ENCODE assay signal across 15 cellular contexts in the genomic region with DNA sequence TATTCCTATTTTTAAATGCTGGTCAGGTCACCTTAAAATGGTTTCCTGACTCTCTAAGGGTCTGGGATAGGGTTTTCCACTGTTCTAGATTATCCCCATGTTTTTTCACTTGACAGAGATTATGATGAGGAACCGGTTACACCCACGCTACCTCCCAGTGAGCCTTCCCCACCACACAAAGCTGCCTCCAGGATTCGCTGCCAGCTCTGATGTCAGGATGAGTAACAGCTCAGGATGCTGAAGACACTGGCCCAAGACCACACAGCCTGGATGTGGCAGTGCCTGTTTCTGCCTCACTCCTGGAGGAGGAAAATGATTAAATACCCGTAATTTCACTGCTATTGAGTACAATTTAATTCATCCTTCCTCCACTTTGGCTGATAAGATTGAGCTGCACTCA. TPM values are rescaled to one million over a fixed set of nuclear protein-coding genes. Genes with fewer than 3 reads are reported as not detected.
DNase-seq lines count a peak whose midpoint lies in the region; ATAC-seq, FAIRE-seq and TF ChIP-seq lines count a peak whose summit lies in the region.
"Had no signal": no experiment of that assay in that cellular context is flagged by ENCODE, and none has a peak within 500 bp of the region (broad histone marks: within the 10 kb centered on the region; RNA-seq: fewer than 3 reads in every experiment).

No MANE protein-coding gene starts in this region.

- CTCF ChIA-PET in HepG2 (lab: Yijun Ruan, JAX; ENCODE audit: low intra/inter-chr PET ratio, low total read pairs), result no interaction called here

- TF ChIP-seq CTCF in HepG2 (CRISPR knock-in tag; IDR thresholded peaks at IDR 0.05), result no peak
- TF ChIP-seq CTCF in right lobe of liver (IDR thresholded peaks at IDR 0.05), result no peak
- no peak for TF ChIP-seq CTCF in fibroblast of mammary gland (conservative IDR thresholded peaks at IDR 0.05; ENCODE audit: control insufficient read depth, insufficient read depth, low read depth, low read length)
- no peak for TF ChIP-seq CTCF in dorsolateral prefrontal cortex (IDR thresholded peaks at IDR 0.05 in 54 of 56, conservative IDR thresholded peaks at IDR 0.05 in 2 of 56; ENCODE audit: low read depth in 1 of 56, partially characterized antibody in 56 of 56)
- TF ChIP-seq CTCF in BE2C (IDR thresholded peaks at IDR 0.05; ENCODE audit: low read depth, low read length), result no peak

- no peaks in the 10 kb centered on the region for H4K20me1 ChIP-seq in HepG2 (ENCODE audit: insufficient read depth, low read length)

- H3K27me3 ChIP-seq in HepG2 (ENCODE audit: control insufficient read depth in 1 of 2, insufficient read depth in 2 of 2, low read length in 2 of 2), result no peaks in the 10 kb centered on the region
- H3K27me3 ChIP-seq in right lobe of liver, result no peaks in the 10 kb centered on the region
- no peaks in the 10 kb centered on the region for H3K27me3 ChIP-seq in SJSA1 (replicated peaks)
- H3K27me3 ChIP-seq in dorsolateral prefrontal cortex, result peaks cover 0 to 2% (median 0%) of the 10 kb centered on the region in 45 donors
- no peaks in the 10 kb centered on the region for H3K27me3 ChIP-seq in BE2C

- WGBS in HepG2 (ENCODE audit: low lambda C conversion rate), result 37% methylated on average over 4 of the region's 4 CpGs
- WGBS in right lobe of liver (ENCODE audit: insufficient coverage, low coverage, low lambda C conversion rate, missing lambda C conversion rate), result 80% methylated on average over 4 of the region's 4 CpGs

- no peak for TF ChIP-seq POLR2A in HepG2 (IDR thresholded peaks at IDR 0.05; ENCODE audit: insufficient read depth in 1 of 2, low read depth in 2 of 2, low read length in 2 of 2)
- no peak for TF ChIP-seq POLR2A in right lobe of liver (IDR thresholded peaks at IDR 0.05)

- H3K4me3 ChIP-seq in HepG2 (replicated peaks in 1 of 3; ENCODE audit: insufficient read depth in 1 of 3, low read depth in 2 of 3, low read length in 3 of 3) (no peak overlapping the region), right lobe of liver (no peak overlapping the region), SJSA1 (no peak overlapping the region), fibroblast of mammary gland (ENCODE audit: control insufficient read depth, low read depth, low read length) (no peak overlapping the region), dorsolateral prefrontal cortex (no peak overlapping the region), BE2C (ENCODE audit: low read depth, low read length) (no peak overlapping the region)
- H3K4me3 ChIP-seq: PC-9 had no signal

- no peak for FAIRE-seq in HepG2 (lab: Jason Lieb, UNC)

- POLR2A ChIA-PET in HepG2 (lab: Yijun Ruan, JAX), result no interaction called here

- TF ChIP-seq EP300 in HepG2 (IDR thresholded peaks at IDR 0.05; ENCODE audit: low read depth in 2 of 2, low read length in 2 of 2), result no peak
- TF ChIP-seq EP300 in HepG2 (CRISPR knock-in tag; IDR thresholded peaks at IDR 0.05; ENCODE audit: borderline replicate concordance), result no peak

- ATAC-seq in HepG2, result no peak
- no peak for ATAC-seq in right lobe of liver
- no peak for ATAC-seq in HG02884 (IDR thresholded peaks at IDR 0.05; ENCODE audit: unreplicated experiment)
- ATAC-seq: activated T-cell treated with anti-CD3 and anti-CD28 coated beads, Interleukin-2, amount 50 U/mL, for 72 hours had no signal

- TF ChIP-seq RAD21 in HepG2 (CRISPR knock-in tag; IDR thresholded peaks at IDR 0.05), result no peak

- no peak overlapping the region for H3K4me2 ChIP-seq in HepG2 (ENCODE audit: low read depth, low read length)
- H3K4me2 ChIP-seq: PC-9 had no signal

- no TSS peak for BruUV-seq in HepG2 (replicated peaks; lab: Mats Ljungman, UMichigan)

- no peak for DNase-seq in HepG2 (ENCODE audit: low spot score)
- DNase-seq in right lobe of liver, result no peak
- DNase-seq in SJSA1 (ENCODE audit: low read depth in 1 of 2, low spot score in 2 of 2), result peak; percentile 17 to 65
- DNase-seq in fibroblast of mammary gland (ENCODE audit: low read depth), result peak; percentile 97
- no peak for DNase-seq in dorsolateral prefrontal cortex
- DNase-seq in NCI-H2227 (lab: John Stamatoyannopoulos, UW; ENCODE audit: unreplicated experiment), result no peak
- DNase-seq in BE2C, result no peak
- DNase-seq: activated CD4-positive, alpha-beta T cell treated with anti-CD3 and anti-CD28 coated beads, Interleukin-2, amount 50 U/mL, for 1 hour; activated T-cell treated with anti-CD3 and anti-CD28 coated beads, Interleukin-2, amount 50 U/mL, for 72 hours; DND-41; H9; NCI-H1417; PC-9 had no signal

- no peak overlapping the region for H2AFZ ChIP-seq in HepG2 (ENCODE audit: low read length)
- H2AFZ ChIP-seq: parathyroid adenoma, PC-9 had no signal

- no peak overlapping the region for H3K9ac ChIP-seq in HepG2 (ENCODE audit: insufficient read depth, low read depth, low read length)
- H3K9ac ChIP-seq: parathyroid adenoma had no signal

- H3K27ac ChIP-seq in HepG2 (ENCODE audit: extremely low read length, insufficient read depth, low read length) (no peak overlapping the region), right lobe of liver (no peak overlapping the region), SJSA1 (no peak overlapping the region), dorsolateral prefrontal cortex (no peak overlapping the region)
- H3K27ac ChIP-seq: parathyroid adenoma, PC-9 had no signal

- no peaks in the 10 kb centered on the region for H3K9me3 ChIP-seq in HepG2 (ENCODE audit: low read length)
- no peaks in the 10 kb centered on the region for H3K9me3 ChIP-seq in right lobe of liver
- H3K9me3 ChIP-seq in SJSA1 (replicated peaks), result no peaks in the 10 kb centered on the region
- H3K9me3 ChIP-seq in BE2C, result no peaks in the 10 kb centered on the region

- H3K4me1 ChIP-seq in HepG2 (ENCODE audit: insufficient read depth, low read length) (peaks cover 31% of the 10 kb centered on the region), right lobe of liver (peaks cover 0 to 6% (median 2%) of the 10 kb centered on the region in 4 donors), SJSA1 (replicated peaks) (peaks cover 11% of the 10 kb centered on the region), BE2C (no peaks in the 10 kb centered on the region)

- H3K36me3 ChIP-seq in HepG2 (replicated peaks in 1 of 2; ENCODE audit: control insufficient read depth in 1 of 2, insufficient read depth in 2 of 2, low read length in 2 of 2), result no peaks in the 10 kb centered on the region
- no peaks in the 10 kb centered on the region for H3K36me3 ChIP-seq in right lobe of liver
- H3K36me3 ChIP-seq in SJSA1, result no peaks in the 10 kb centered on the region
- H3K36me3 ChIP-seq in BE2C, result no peaks in the 10 kb centered on the region

- no peaks in the 10 kb centered on the region for H3K79me2 ChIP-seq in HepG2 (ENCODE audit: insufficient read depth, low read length)
- H3K79me2 ChIP-seq: parathyroid adenoma had no signal

- intact Hi-C loops in HepG2 (cut with micrococcal nuclease; ENCODE audit: unreplicated experiment) (no loop called here), right lobe of liver (cut with DNase I) (no loop called here), dorsolateral prefrontal cortex (cut with DNase I) (no loop called here)

- in situ Hi-C loops in HepG2 (cut with HindIII; ENCODE audit: extremely low pct_ligation_motif_present, low pct_unique_long_range_greater_than_20kb), result no loop called here

RNA-seq across cellular contexts. Expression of gene ZNF114, which starts 22.9 kb away (rescaled TPM):
- total RNA-seq in HepG2 (2016; rRNA removed; fragmentation: Illumina TruSeq; extraction: Trizol), result 13.3 and 18.0 TPM in 2 replicates
- 4.1 and 5.6 TPM in 2 replicates for total RNA-seq in HepG2 (2016; cell fraction: cytosol; rRNA removed; fragmentation: Illumina TruSeq; extraction: Trizol; ENCODE audit: low read depth)
- total RNA-seq in HepG2 (2016; cell fraction: insoluble cytoplasmic fraction; rRNA removed; fragmentation: Illumina TruSeq; extraction: Trizol), result 13.4 and 17.1 TPM in 2 replicates
- total RNA-seq in HepG2 (2016; cell fraction: membrane; rRNA removed; fragmentation: Illumina TruSeq; extraction: Trizol), result 9.9 and 12.6 TPM in 2 replicates
- 7.2 and 8.3 TPM in 2 replicates for total RNA-seq in HepG2 (2016; cell fraction: nucleus; rRNA removed; fragmentation: Illumina TruSeq; extraction: Trizol)
- polyA plus RNA-seq in HepG2 (2011; rRNA removed), result 2.1 and 3.4 TPM in 2 replicates
- 2.4 and 3.1 TPM in 2 replicates for polyA plus RNA-seq in HepG2 (2011; cell fraction: cytosol; rRNA removed)
- polyA plus RNA-seq in HepG2 (2011; cell fraction: nucleus; rRNA removed), result 1.5 and 2.4 TPM in 2 replicates
- 1.7 TPM in 2 replicates for polyA plus RNA-seq in HepG2 (2012)
- polyA plus RNA-seq in HepG2 (2016; cell fraction: cytosol; fragmentation: Illumina TruSeq; extraction: Trizol; ENCODE audit: low read depth), result 0.91 and 1.1 TPM in 2 replicates
- 11.6 and 12.0 TPM in 2 replicates for polyA plus RNA-seq in HepG2 (2016; cell fraction: insoluble cytoplasmic fraction; fragmentation: Illumina TruSeq; extraction: Trizol; ENCODE audit: low read depth)
- 2.7 and 3.7 TPM in 2 replicates for polyA plus RNA-seq in HepG2 (2016; cell fraction: membrane; fragmentation: Illumina TruSeq; extraction: Trizol; ENCODE audit: low read depth)
- 14.1 and 14.6 TPM in 2 replicates for polyA plus RNA-seq in HepG2 (2016; cell fraction: nucleus; fragmentation: Illumina TruSeq; extraction: Trizol; ENCODE audit: insufficient read depth, low read depth)
- 4.2 and 4.6 TPM in 2 replicates for polyA minus RNA-seq in HepG2 (2011; rRNA and poly(A)+ RNA removed; ENCODE audit: low replicate concordance)
- polyA minus RNA-seq in HepG2 (2011; cell fraction: cytosol; rRNA and poly(A)+ RNA removed), result 3.3 and 6.2 TPM in 2 replicates
- 6.3 and 7.2 TPM in 2 replicates for polyA minus RNA-seq in HepG2 (2011; cell fraction: nucleus; rRNA and poly(A)+ RNA removed)
- under 1 TPM in 1 of 6 experiments, not detected in 5; 0.49 TPM for total RNA-seq in right lobe of liver
- 0.16 TPM in 1 of 2 replicates, not detected in the other for total RNA-seq in SJSA1 (2014; rRNA removed; shearing (Covaris generic))
- total RNA-seq in dorsolateral prefrontal cortex, result 1 to 10 TPM in 95 of 120 experiments, under 1 TPM in 24, not detected in 1; 0.32 to 4.2 (median 1.5) TPM
- 2.5 TPM for polyA plus RNA-seq in BE2C (2012; ENCODE audit: insufficient read depth, insufficient read length, low read depth)

RNA-seq across cellular contexts. Expression of gene EMP3, which starts 32.6 kb away (rescaled TPM):
- total RNA-seq in HepG2 (2016; rRNA removed; fragmentation: Illumina TruSeq; extraction: Trizol) (1.6 and 2.2 TPM in 2 replicates), right lobe of liver (10 to 100 TPM in 1 of 6 experiments, 1 to 10 TPM in 5; 2.8 to 14.2 (median 5.6) TPM), dorsolateral prefrontal cortex (10 to 100 TPM in 87 of 120 experiments, 1 to 10 TPM in 33; 4.7 to 52.1 (median 14.3) TPM)
- 2.2 and 3.4 TPM in 2 replicates for total RNA-seq in HepG2 (2016; cell fraction: cytosol; rRNA removed; fragmentation: Illumina TruSeq; extraction: Trizol; ENCODE audit: low read depth)
- 2.7 and 3.2 TPM in 2 replicates for total RNA-seq in HepG2 (2016; cell fraction: insoluble cytoplasmic fraction; rRNA removed; fragmentation: Illumina TruSeq; extraction: Trizol)
- 0.96 and 1.1 TPM in 2 replicates for total RNA-seq in HepG2 (2016; cell fraction: membrane; rRNA removed; fragmentation: Illumina TruSeq; extraction: Trizol)
- total RNA-seq in HepG2 (2016; cell fraction: nucleus; rRNA removed; fragmentation: Illumina TruSeq; extraction: Trizol), result 3.0 and 4.7 TPM in 2 replicates
- 7.8 and 9.4 TPM in 2 replicates for polyA plus RNA-seq in HepG2 (2011; rRNA removed)
- 10.0 and 10.8 TPM in 2 replicates for polyA plus RNA-seq in HepG2 (2011; cell fraction: cytosol; rRNA removed)
- 3.4 and 3.5 TPM in 2 replicates for polyA plus RNA-seq in HepG2 (2011; cell fraction: nucleus; rRNA removed)
- polyA plus RNA-seq in HepG2 (2012), result 4.8 and 7.1 TPM in 2 replicates
- polyA plus RNA-seq in HepG2 (2016; cell fraction: cytosol; fragmentation: Illumina TruSeq; extraction: Trizol; ENCODE audit: low read depth), result 4.6 and 4.7 TPM in 2 replicates
- 1.7 and 2.4 TPM in 2 replicates for polyA plus RNA-seq in HepG2 (2016; cell fraction: insoluble cytoplasmic fraction; fragmentation: Illumina TruSeq; extraction: Trizol; ENCODE audit: low read depth)
- polyA plus RNA-seq in HepG2 (2016; cell fraction: membrane; fragmentation: Illumina TruSeq; extraction: Trizol; ENCODE audit: low read depth), result 3.2 and 3.6 TPM in 2 replicates
- polyA plus RNA-seq in HepG2 (2016; cell fraction: nucleus; fragmentation: Illumina TruSeq; extraction: Trizol; ENCODE audit: insufficient read depth, low read depth), result 7.0 TPM in 2 replicates
- polyA minus RNA-seq in HepG2 (2011; rRNA and poly(A)+ RNA removed; ENCODE audit: low replicate concordance), result 11.4 and 319 TPM in 2 replicates
- 2.8 and 3.1 TPM in 2 replicates for polyA minus RNA-seq in HepG2 (2011; cell fraction: cytosol; rRNA and poly(A)+ RNA removed)
- polyA minus RNA-seq in HepG2 (2011; cell fraction: nucleus; rRNA and poly(A)+ RNA removed), result 2.0 and 4.0 TPM in 2 replicates
- 43.8 and 62.2 TPM in 2 replicates for total RNA-seq in SJSA1 (2014; rRNA removed; shearing (Covaris generic))
- polyA plus RNA-seq in BE2C (2012; ENCODE audit: insufficient read depth, insufficient read length, low read depth), result 32.6 TPM

RNA-seq across cellular contexts. Expression of gene CARD8, which starts 37.1 kb away (rescaled TPM):
- 19.2 and 22.6 TPM in 2 replicates for total RNA-seq in HepG2 (2016; rRNA removed; fragmentation: Illumina TruSeq; extraction: Trizol)
- 10.5 and 12.2 TPM in 2 replicates for total RNA-seq in HepG2 (2016; cell fraction: cytosol; rRNA removed; fragmentation: Illumina TruSeq; extraction: Trizol; ENCODE audit: low read depth)
- 20.3 and 22.0 TPM in 2 replicates for total RNA-seq in HepG2 (2016; cell fraction: insoluble cytoplasmic fraction; rRNA removed; fragmentation: Illumina TruSeq; extraction: Trizol)
- 14.9 and 16.2 TPM in 2 replicates for total RNA-seq in HepG2 (2016; cell fraction: membrane; rRNA removed; fragmentation: Illumina TruSeq; extraction: Trizol)
- 27.3 and 27.4 TPM in 2 replicates for total RNA-seq in HepG2 (2016; cell fraction: nucleus; rRNA removed; fragmentation: Illumina TruSeq; extraction: Trizol)
- polyA plus RNA-seq in HepG2 (2011; rRNA removed), result 12.6 and 15.0 TPM in 2 replicates
- 6.0 and 6.2 TPM in 2 replicates for polyA plus RNA-seq in HepG2 (2011; cell fraction: cytosol; rRNA removed)
- 55.7 and 59.6 TPM in 2 replicates for polyA plus RNA-seq in HepG2 (2011; cell fraction: nucleus; rRNA removed)
- polyA plus RNA-seq in HepG2 (2012), result 15.3 and 16.1 TPM in 2 replicates
- polyA plus RNA-seq in HepG2 (2016; cell fraction: cytosol; fragmentation: Illumina TruSeq; extraction: Trizol; ENCODE audit: low read depth), result 8.2 and 8.4 TPM in 2 replicates
- polyA plus RNA-seq in HepG2 (2016; cell fraction: insoluble cytoplasmic fraction; fragmentation: Illumina TruSeq; extraction: Trizol; ENCODE audit: low read depth), result 18.5 and 19.2 TPM in 2 replicates
- 9.8 TPM in 2 replicates for polyA plus RNA-seq in HepG2 (2016; cell fraction: membrane; fragmentation: Illumina TruSeq; extraction: Trizol; ENCODE audit: low read depth)
- polyA plus RNA-seq in HepG2 (2016; cell fraction: nucleus; fragmentation: Illumina TruSeq; extraction: Trizol; ENCODE audit: insufficient read depth, low read depth), result 40.8 and 46.1 TPM in 2 replicates
- polyA minus RNA-seq in HepG2 (2011; rRNA and poly(A)+ RNA removed; ENCODE audit: low replicate concordance), result 11.4 and 14.4 TPM in 2 replicates
- polyA minus RNA-seq in HepG2 (2011; cell fraction: cytosol; rRNA and poly(A)+ RNA removed), result 6.8 and 7.5 TPM in 2 replicates
- polyA minus RNA-seq in HepG2 (2011; cell fraction: nucleus; rRNA and poly(A)+ RNA removed), result 61.5 and 62.0 TPM in 2 replicates
- total RNA-seq in right lobe of liver, result 10 to 100 TPM; 15.4 to 24.5 (median 19.8) TPM
- total RNA-seq in SJSA1 (2014; rRNA removed; shearing (Covaris generic)), result 24.6 and 25.5 TPM in 2 replicates
- total RNA-seq in dorsolateral prefrontal cortex, result 10 to 100 TPM; 10.8 to 45.2 (median 24.0) TPM
- 3.1 TPM for polyA plus RNA-seq in BE2C (2012; ENCODE audit: insufficient read depth, insufficient read length, low read depth)

Comparison
In these comparisons a context has a peak if more than half of its experiments do, and no peak if none do; other contexts are left out.
1. DNase-seq: peak in SJSA1 (2 of 2) and fibroblast of mammary gland (single experiment); none in HepG2 (single experiment), right lobe of liver (0 of 3), dorsolateral prefrontal cortex (0 of 10), NCI-H2227 (single experiment) and BE2C (single experiment).